22 cellular contexts compared by ENCODE assay signal in the genomic region with DNA sequence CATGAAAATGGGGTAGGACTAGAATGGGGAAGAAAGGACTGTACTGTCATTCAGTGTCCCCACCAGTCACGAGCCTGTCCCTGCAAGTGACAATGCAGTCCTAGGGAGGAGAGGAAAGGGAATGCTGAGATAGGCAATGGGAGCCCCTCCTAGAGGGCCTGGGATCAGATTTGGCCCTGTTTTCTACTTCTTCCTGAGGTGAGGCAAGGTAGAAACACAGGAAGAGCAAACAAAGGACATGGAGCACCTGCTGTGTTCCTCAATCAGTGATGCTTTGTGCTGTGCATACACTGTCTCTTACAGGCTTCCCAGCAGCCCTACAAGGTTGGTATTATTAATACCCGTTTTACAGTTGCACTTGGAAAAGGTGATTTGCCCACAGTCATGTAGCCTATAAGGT. TPM values are rescaled to one million over a fixed set of nuclear protein-coding genes. Genes with fewer than 3 reads are reported as not detected.
A peak's percentile ranks its signal among the peaks of the same experiment; 100 is the strongest.
DNase-seq lines count a peak whose midpoint lies in the region; ATAC-seq and TF ChIP-seq lines count a peak whose summit lies in the region.
"Had no signal": no experiment of that assay in that cellular context is flagged by ENCODE, and none has a peak within 500 bp of the region (broad histone marks: within the 10 kb centered on the region; RNA-seq: fewer than 3 reads in every experiment).

No MANE protein-coding gene starts in this region.

- H3K27me3 ChIP-seq in heart right ventricle = no peaks in the 10 kb centered on the region
- H3K27me3 ChIP-seq in endodermal cell (ENCODE audit: control insufficient read depth, insufficient read depth, low read length, poor library complexity, severe bottlenecking) = no peaks in the 10 kb centered on the region
- no peaks in the 10 kb centered on the region for H3K27me3 ChIP-seq in trophoblast cell (ENCODE audit: insufficient read depth, low read length)
- H3K27me3 ChIP-seq in uterus = no peaks in the 10 kb centered on the region
- H3K27me3 ChIP-seq: suprapubic skin had no signal

- H3K36me3 Mint-ChIP-seq in endodermal cell (ENCODE audit: low read depth) = peaks cover 35% of the 10 kb centered on the region

- H3K36me3 ChIP-seq in heart right ventricle (peaks cover 0 to 76% (median 40%) of the 10 kb centered on the region in 9 donors), endodermal cell (ENCODE audit: control insufficient read depth, insufficient read depth, low read length) (peaks cover 46% of the 10 kb centered on the region), trophoblast cell (ENCODE audit: control insufficient read depth in 1 of 2, insufficient read depth in 2 of 2, low read length in 2 of 2) (peaks cover 17 to 30% of the 10 kb centered on the region in 2 experiments), uterus (no peaks in the 10 kb centered on the region)

- no peaks in the 10 kb centered on the region for H3K79me2 ChIP-seq in trophoblast cell (ENCODE audit: control insufficient read depth, insufficient read depth, low read length, poor library complexity)

- H3K4me1 ChIP-seq in heart right ventricle = peaks cover 0 to 44% (median 6%) of the 10 kb centered on the region in 9 donors
- peaks cover 18% of the 10 kb centered on the region for H3K4me1 ChIP-seq in endodermal cell (ENCODE audit: control insufficient read depth, insufficient read depth, low read length)
- H3K4me1 ChIP-seq in trophoblast cell (ENCODE audit: control insufficient read depth in 1 of 2, insufficient read depth in 2 of 2, low read length in 2 of 2) = no peaks in the 10 kb centered on the region
- peaks cover 0 to 6% of the 10 kb centered on the region in 2 donors for H3K4me1 ChIP-seq in uterus
- H3K4me1 ChIP-seq: prostate gland had no signal

- H3K79me1 ChIP-seq in trophoblast cell (ENCODE audit: low read length) = no peaks in the 10 kb centered on the region

- no peak overlapping the region for H4K8ac ChIP-seq in trophoblast cell (ENCODE audit: low read depth, low read length)

- no peak for TF ChIP-seq POLR2A in uterus (IDR thresholded peaks at IDR 0.05)

- no peak overlapping the region for H4K12ac ChIP-seq in trophoblast cell (ENCODE audit: low read depth, low read length)

- no peak for DNase-seq in heart right ventricle
- DNase-seq in left ventricle myocardium superior = no peak
- peak; percentile 9 for DNase-seq in NCI-H2081 treated with DMSO at 0.1 percent for 48 hours (lab: John Stamatoyannopoulos, UW)
- DNase-seq in endodermal cell = peak; percentile 63
- no peak for DNase-seq in trophoblast cell
- no peak for DNase-seq in uterus
- DNase-seq: activated CD4-positive, alpha-beta memory T cell treated with anti-CD3 and anti-CD28 coated beads for 36 hours; amygdala; C1 segment of cervical spinal cord; mammary epithelial cell; NCI-H1694 treated with DMSO at 0.1 percent for 48 hours; NCI-H510A; stimulated activated CD4-positive, alpha-beta T cell treated with anti-CD3 and anti-CD28 coated beads, Interleukin-1b, Interleukin-23, amount 100 ng/mL, for 48 hours had no signal

- H3K27ac Mint-ChIP-seq in endodermal cell = peak overlapping the region; percentile 82
- H3K27ac Mint-ChIP-seq: activated CD4-positive, alpha-beta memory T cell treated with anti-CD3 and anti-CD28 coated beads for 36 hours had no signal

- no peak overlapping the region for H3K18ac ChIP-seq in trophoblast cell (ENCODE audit: low read length)

- no peak overlapping the region for H2BK5ac ChIP-seq in trophoblast cell (ENCODE audit: low read depth, low read length, poor library complexity)

- WGBS in heart right ventricle, 2 donors = 46 to 51% methylated on average over 2 of the region's 2 CpGs
- 76 to 78% methylated on average over 1 to 2 of the region's 2 CpGs for WGBS in endodermal cell (ENCODE audit: insufficient coverage in 1 of 2, insufficient read length in 1 of 2), 2 experiments
- no CpG with 5 or more reads among the region's 2 CpGs for WGBS in trophoblast cell (ENCODE audit: extremely low coverage, insufficient coverage, insufficient read length)

- no peaks in the 10 kb centered on the region for H3K27me3 Mint-ChIP-seq in endodermal cell (ENCODE audit: insufficient read depth)
- H3K27me3 Mint-ChIP-seq: activated CD4-positive, alpha-beta memory T cell treated with anti-CD3 and anti-CD28 coated beads for 36 hours had no signal

- H3K9ac ChIP-seq in endodermal cell (ENCODE audit: extremely low read depth, low read length, poor library complexity, severe bottlenecking) (no peak overlapping the region), trophoblast cell (ENCODE audit: low read length) (no peak overlapping the region)

- H3K4ac ChIP-seq in trophoblast cell (ENCODE audit: low read depth, low read length) = no peak overlapping the region

- ATAC-seq in heart right ventricle (no peak), left ventricle myocardium superior (no peak), HG02610 (IDR thresholded peaks at IDR 0.05; ENCODE audit: unreplicated experiment) (no peak)

- no peak overlapping the region for H2AFZ ChIP-seq in trophoblast cell (ENCODE audit: insufficient read depth, low read length, poor library complexity)

- H3K4me3 ChIP-seq in heart right ventricle (peak overlapping the region in 2 of 10 donors; percentile 24 to 57), endodermal cell (ENCODE audit: low read length) (no peak overlapping the region), trophoblast cell (ENCODE audit: low read depth, low read length) (no peak overlapping the region), uterus (no peak overlapping the region)
- H3K4me3 ChIP-seq: prostate gland, skin epidermis, suprapubic skin had no signal

- intact Hi-C loops in heart right ventricle (cut with DNase I) (no loop called here), left ventricle myocardium superior (cut with micrococcal nuclease) (no loop called here), uterus (cut with DNase I; ENCODE audit: low total_unique reads) (no loop called here)

- H2BK12ac ChIP-seq in trophoblast cell (ENCODE audit: low read length) = no peak overlapping the region

- H3K27ac ChIP-seq in heart right ventricle (peak overlapping the region in 7 of 10 donors; percentile 84 to 99 (median 93)), endodermal cell (ENCODE audit: low read depth, low read length) (no peak overlapping the region), temporal lobe (ENCODE audit: low read depth, low read length) (peak overlapping the region; percentile 9), trophoblast cell (ENCODE audit: low read depth, low read length) (no peak overlapping the region), uterus (no peak overlapping the region)
- H3K27ac ChIP-seq: neutrophil, prostate gland, skin epidermis, suprapubic skin had no signal

- no peak overlapping the region for H2BK120ac ChIP-seq in trophoblast cell (ENCODE audit: insufficient read depth, low read length, poor library complexity)

- no peak overlapping the region for H4K91ac ChIP-seq in trophoblast cell (ENCODE audit: low read depth, low read length)

- no peak overlapping the region for H3K14ac ChIP-seq in trophoblast cell (ENCODE audit: low read length)

- H3K23ac ChIP-seq in trophoblast cell (ENCODE audit: low read length) = no peak overlapping the region

- no peaks in the 10 kb centered on the region for H3K9me3 Mint-ChIP-seq in endodermal cell
- H3K9me3 Mint-ChIP-seq: activated CD4-positive, alpha-beta memory T cell treated with anti-CD3 and anti-CD28 coated beads for 36 hours had no signal

- TF ChIP-seq CTCF in heart right ventricle (IDR thresholded peaks at IDR 0.05) = no peak
- no peak for TF ChIP-seq CTCF in endodermal cell (conservative IDR thresholded peaks at IDR 0.05)
- TF ChIP-seq CTCF in uterus (IDR thresholded peaks at IDR 0.05) = no peak

- no peak overlapping the region for H3K4me3 Mint-ChIP-seq in endodermal cell
- H3K4me3 Mint-ChIP-seq: activated CD4-positive, alpha-beta memory T cell treated with anti-CD3 and anti-CD28 coated beads for 36 hours had no signal

- peaks cover 31% of the 10 kb centered on the region for H3K4me1 Mint-ChIP-seq in endodermal cell

- H2AK5ac ChIP-seq in trophoblast cell (ENCODE audit: low read length) = no peak overlapping the region

- H3K4me2 ChIP-seq in trophoblast cell (ENCODE audit: low read length) = no peak overlapping the region

- H3K9me3 ChIP-seq in heart right ventricle = no peaks in the 10 kb centered on the region
- H3K9me3 ChIP-seq in endodermal cell (ENCODE audit: control insufficient read depth, low read length) = no peaks in the 10 kb centered on the region
- no peaks in the 10 kb centered on the region for H3K9me3 ChIP-seq in trophoblast cell (ENCODE audit: insufficient read depth, low read depth, low read length)
- no peaks in the 10 kb centered on the region for H3K9me3 ChIP-seq in uterus
- H3K9me3 ChIP-seq: neutrophil, prostate gland, suprapubic skin had no signal

RNA-seq across cellular contexts. Expression of gene FABP3, which starts 6.1 kb away (rescaled TPM):
- total RNA-seq in heart right ventricle = 1,000 to 10,000 TPM; 2,977 to 6,049 (median 4,967) TPM
- polyA plus RNA-seq in heart right ventricle = 1,000 to 10,000 TPM; 5,936 to 6,968 TPM
- total RNA-seq in left ventricle myocardium superior = 4,698 TPM
- total RNA-seq in endodermal cell = 1 to 10 TPM; 3.0 to 3.4 TPM
- 15.8 TPM for polyA plus RNA-seq in endodermal cell (2013, experiment 1 of 2)
- polyA plus RNA-seq in endodermal cell (2013, experiment 2 of 2) = 12.7 TPM
- total RNA-seq in temporal lobe = 88.0 TPM
- polyA plus RNA-seq in trophoblast cell (2013) = 2.1 and 2.5 TPM in 2 replicates
- total RNA-seq in uterus = 10 to 100 TPM in 3 of 4 donors, not detected in 1; 28.2 to 77.6 (median 33.2) TPM
- total RNA-seq: activated CD4-positive, alpha-beta memory T cell treated with anti-CD3 and anti-CD28 coated beads for 36 hours; G401; H4; MCF 10A had no signal

RNA-seq across cellular contexts. Expression of gene SERINC2, which starts 46.2 kb away (rescaled TPM):
- total RNA-seq in heart right ventricle = 1 to 10 TPM in 7 of 10 donors, under 1 TPM in 3; 0.71 to 7.6 (median 1.6) TPM
- 1 to 10 TPM; 2.6 to 3.9 TPM for polyA plus RNA-seq in heart right ventricle
- total RNA-seq in left ventricle myocardium superior = 1.3 TPM
- total RNA-seq in endodermal cell = 10 to 100 TPM; 25.9 to 35.1 TPM
- 37.5 TPM for polyA plus RNA-seq in endodermal cell (2013, experiment 1 of 2)
- polyA plus RNA-seq in endodermal cell (2013, experiment 2 of 2) = 31.6 TPM
- 0.49 TPM for total RNA-seq in temporal lobe
- polyA plus RNA-seq in trophoblast cell (2013) = 70.9 and 79.7 TPM in 2 replicates
- total RNA-seq in uterus = 1 to 10 TPM in 2 of 4 donors, under 1 TPM in 1, not detected in 1; 0.29 to 3.9 (median 1.7) TPM

Comparison
In these comparisons a context has a peak if more than half of its experiments do, and no peak if none do; other contexts are left out.
1. DNase-seq: peak in NCI-H2081 treated with DMSO at 0.1 percent for 48 hours (single experiment) and endodermal cell (single experiment); none in heart right ventricle (0 of 2), left ventricle myocardium superior (single experiment), trophoblast cell (0 of 2) and uterus (0 of 2).
2. H3K27ac ChIP-seq: peak in heart right ventricle (7 of 10) and temporal lobe (single experiment); none in endodermal cell (single experiment), trophoblast cell (single experiment) and uterus (0 of 2).
3. RNA of gene FABP3, which starts 6.1 kb away (total RNA-seq): 2,977 to 6,049 TPM in heart right ventricle and 4,698 TPM in left ventricle myocardium superior (single experiment); 88.0 TPM in temporal lobe (single experiment), 28.2 to 77.6 TPM in uterus and 3.0 to 3.4 TPM in endodermal cell; every median in the first group is over 10 times any median in the second.